In the genomic region with DNA sequence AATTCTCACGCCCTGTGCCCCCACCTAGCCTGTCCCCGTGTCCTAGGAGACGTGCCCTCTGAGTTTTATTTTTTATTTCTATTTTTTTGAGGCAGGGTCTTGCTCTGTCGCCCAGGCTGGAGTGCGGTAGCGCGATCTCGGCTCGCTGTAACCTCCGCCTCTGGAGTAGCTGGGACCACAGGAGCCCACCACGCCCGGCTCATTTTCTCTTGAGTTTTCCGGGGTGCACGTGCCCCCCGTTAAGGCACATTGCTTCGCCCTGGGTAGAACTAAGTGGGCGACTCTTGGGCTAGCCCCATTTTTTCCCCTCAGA, we compare ENCODE assay signal across 8 cellular contexts. TPM values are rescaled to one million over a fixed set of nuclear protein-coding genes. Genes with fewer than 3 reads are reported as not detected.
DNase-seq lines count a peak whose midpoint lies in the region; ATAC-seq and TF ChIP-seq lines count a peak whose summit lies in the region.

No MANE protein-coding gene starts in this region.

- no peak for ATAC-seq in HG02610 (IDR thresholded peaks at IDR 0.05; ENCODE audit: unreplicated experiment)

- TF ChIP-seq CTCF in GM12865 (IDR thresholded peaks at IDR 0.05; ENCODE audit: insufficient read depth, low read depth, low read length, missing control alignments) (no peak), VCaP (conservative IDR thresholded peaks at IDR 0.05) (no peak), fibroblast of the aortic adventitia (IDR thresholded peaks at IDR 0.05; ENCODE audit: insufficient read depth, low read length) (no peak), retinal pigment epithelial cell (conservative IDR thresholded peaks at IDR 0.05; ENCODE audit: low read depth, low read length) (no peak)

- no peak for DNase-seq in GM12865 (ENCODE audit: low read depth)
- no peak for DNase-seq in fibroblast of the aortic adventitia (ENCODE audit: low read depth)
- no peak for DNase-seq in retinal pigment epithelial cell (ENCODE audit: low read depth)
- no peak for DNase-seq in activated gamma-delta T cell (lab: John Stamatoyannopoulos, UW)
- DNase-seq in EL: no peak
- no peak for DNase-seq in activated CD4-positive, CD25-positive, alpha-beta regulatory T cell treated with anti-CD3 and anti-CD28 coated beads, Interleukin-2, amount 50 U/mL, for 72 hours

- H3K4me3 ChIP-seq in GM12865 (ENCODE audit: low read depth, low read length): peak overlapping the region; percentile 55
- H3K4me3 ChIP-seq in fibroblast of the aortic adventitia (ENCODE audit: low read depth, low read length): peak overlapping the region; percentile 88
- H3K4me3 ChIP-seq in retinal pigment epithelial cell (ENCODE audit: low read length): peak overlapping the region; percentile 85

- peak overlapping the region; percentile 56; the same call in 1 of the 2 replicates for H3K27ac ChIP-seq in VCaP

RNA-seq across cellular contexts. Expression of gene KLHDC4, which starts 0.7 kb away (rescaled TPM):
- total RNA-seq in fibroblast of the aortic adventitia (ENCODE audit: low replicate concordance): 21.6 and 29.2 TPM in 2 replicates
